In genomic region chr6:163298079-163298807, GRCh38 we compare ENCODE assay signal across 1 cellular context.
TF ChIP-seq lines count a peak whose summit lies in the region.

No MANE protein-coding gene starts in this region.

TF ChIP-seq in HepG2, 621 proteins besides CTCF, POLR2A, EP300 and RAD21 (continued from another document):
- TF ChIP-seq, protein P1, sequence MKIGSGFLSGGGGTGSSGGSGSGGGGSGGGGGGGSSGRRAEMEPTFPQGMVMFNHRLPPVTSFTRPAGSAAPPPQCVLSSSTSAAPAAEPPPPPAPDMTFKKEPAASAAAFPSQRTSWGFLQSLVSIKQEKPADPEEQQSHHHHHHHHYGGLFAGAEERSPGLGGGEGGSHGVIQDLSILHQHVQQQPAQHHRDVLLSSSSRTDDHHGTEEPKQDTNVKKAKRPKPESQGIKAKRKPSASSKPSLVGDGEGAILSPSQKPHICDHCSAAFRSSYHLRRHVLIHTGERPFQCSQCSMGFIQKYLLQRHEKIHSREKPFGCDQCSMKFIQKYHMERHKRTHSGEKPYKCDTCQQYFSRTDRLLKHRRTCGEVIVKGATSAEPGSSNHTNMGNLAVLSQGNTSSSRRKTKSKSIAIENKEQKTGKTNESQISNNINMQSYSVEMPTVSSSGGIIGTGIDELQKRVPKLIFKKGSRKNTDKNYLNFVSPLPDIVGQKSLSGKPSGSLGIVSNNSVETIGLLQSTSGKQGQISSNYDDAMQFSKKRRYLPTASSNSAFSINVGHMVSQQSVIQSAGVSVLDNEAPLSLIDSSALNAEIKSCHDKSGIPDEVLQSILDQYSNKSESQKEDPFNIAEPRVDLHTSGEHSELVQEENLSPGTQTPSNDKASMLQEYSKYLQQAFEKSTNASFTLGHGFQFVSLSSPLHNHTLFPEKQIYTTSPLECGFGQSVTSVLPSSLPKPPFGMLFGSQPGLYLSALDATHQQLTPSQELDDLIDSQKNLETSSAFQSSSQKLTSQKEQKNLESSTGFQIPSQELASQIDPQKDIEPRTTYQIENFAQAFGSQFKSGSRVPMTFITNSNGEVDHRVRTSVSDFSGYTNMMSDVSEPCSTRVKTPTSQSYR (CRISPR knock-in tag; IDR thresholded peaks at IDR 0.05; ENCODE audit: borderline replicate concordance), result no peak
- TF ChIP-seq MAFF (IDR thresholded peaks at IDR 0.05; ENCODE audit: low read depth, low read length) (peak; percentile 48), ERF (CRISPR knock-in tag; IDR thresholded peaks at IDR 0.05) (no peak), BORCS8-MEF2B (CRISPR knock-in tag; IDR thresholded peaks at IDR 0.05) (no peak), CEBPB (IDR thresholded peaks at IDR 0.05; ENCODE audit: borderline replicate concordance, low read depth, low read length) (peak; percentile 56), ZFAT (CRISPR knock-in tag; conservative IDR thresholded peaks at IDR 0.05) (no peak), RFX5 (IDR thresholded peaks at IDR 0.05; ENCODE audit: low read depth, low read length) (no peak), FIP1L1 (IDR thresholded peaks at IDR 0.05; ENCODE audit: borderline replicate concordance, insufficient read depth, low read depth, low read length) (no peak), MAFK (conservative IDR thresholded peaks at IDR 0.05 in 1 of 2, IDR thresholded peaks at IDR 0.05 in 1 of 2; ENCODE audit: low read length in 2 of 2) (peak; percentile 47 to 75; a peak in 3 of 4 replicates), TFDP2 (CRISPR knock-in tag; IDR thresholded peaks at IDR 0.05) (no peak), GTF2F1 (IDR thresholded peaks at IDR 0.05; ENCODE audit: low read length) (no peak)
- TF ChIP-seq, protein P2, sequence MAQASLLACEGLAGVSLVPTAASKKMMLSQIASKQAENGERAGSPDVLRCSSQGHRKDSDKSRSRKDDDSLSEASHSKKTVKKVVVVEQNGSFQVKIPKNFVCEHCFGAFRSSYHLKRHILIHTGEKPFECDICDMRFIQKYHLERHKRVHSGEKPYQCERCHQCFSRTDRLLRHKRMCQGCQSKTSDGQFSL (CRISPR knock-in tag; IDR thresholded peaks at IDR 0.05), result no peak
- TF ChIP-seq, protein P3, sequence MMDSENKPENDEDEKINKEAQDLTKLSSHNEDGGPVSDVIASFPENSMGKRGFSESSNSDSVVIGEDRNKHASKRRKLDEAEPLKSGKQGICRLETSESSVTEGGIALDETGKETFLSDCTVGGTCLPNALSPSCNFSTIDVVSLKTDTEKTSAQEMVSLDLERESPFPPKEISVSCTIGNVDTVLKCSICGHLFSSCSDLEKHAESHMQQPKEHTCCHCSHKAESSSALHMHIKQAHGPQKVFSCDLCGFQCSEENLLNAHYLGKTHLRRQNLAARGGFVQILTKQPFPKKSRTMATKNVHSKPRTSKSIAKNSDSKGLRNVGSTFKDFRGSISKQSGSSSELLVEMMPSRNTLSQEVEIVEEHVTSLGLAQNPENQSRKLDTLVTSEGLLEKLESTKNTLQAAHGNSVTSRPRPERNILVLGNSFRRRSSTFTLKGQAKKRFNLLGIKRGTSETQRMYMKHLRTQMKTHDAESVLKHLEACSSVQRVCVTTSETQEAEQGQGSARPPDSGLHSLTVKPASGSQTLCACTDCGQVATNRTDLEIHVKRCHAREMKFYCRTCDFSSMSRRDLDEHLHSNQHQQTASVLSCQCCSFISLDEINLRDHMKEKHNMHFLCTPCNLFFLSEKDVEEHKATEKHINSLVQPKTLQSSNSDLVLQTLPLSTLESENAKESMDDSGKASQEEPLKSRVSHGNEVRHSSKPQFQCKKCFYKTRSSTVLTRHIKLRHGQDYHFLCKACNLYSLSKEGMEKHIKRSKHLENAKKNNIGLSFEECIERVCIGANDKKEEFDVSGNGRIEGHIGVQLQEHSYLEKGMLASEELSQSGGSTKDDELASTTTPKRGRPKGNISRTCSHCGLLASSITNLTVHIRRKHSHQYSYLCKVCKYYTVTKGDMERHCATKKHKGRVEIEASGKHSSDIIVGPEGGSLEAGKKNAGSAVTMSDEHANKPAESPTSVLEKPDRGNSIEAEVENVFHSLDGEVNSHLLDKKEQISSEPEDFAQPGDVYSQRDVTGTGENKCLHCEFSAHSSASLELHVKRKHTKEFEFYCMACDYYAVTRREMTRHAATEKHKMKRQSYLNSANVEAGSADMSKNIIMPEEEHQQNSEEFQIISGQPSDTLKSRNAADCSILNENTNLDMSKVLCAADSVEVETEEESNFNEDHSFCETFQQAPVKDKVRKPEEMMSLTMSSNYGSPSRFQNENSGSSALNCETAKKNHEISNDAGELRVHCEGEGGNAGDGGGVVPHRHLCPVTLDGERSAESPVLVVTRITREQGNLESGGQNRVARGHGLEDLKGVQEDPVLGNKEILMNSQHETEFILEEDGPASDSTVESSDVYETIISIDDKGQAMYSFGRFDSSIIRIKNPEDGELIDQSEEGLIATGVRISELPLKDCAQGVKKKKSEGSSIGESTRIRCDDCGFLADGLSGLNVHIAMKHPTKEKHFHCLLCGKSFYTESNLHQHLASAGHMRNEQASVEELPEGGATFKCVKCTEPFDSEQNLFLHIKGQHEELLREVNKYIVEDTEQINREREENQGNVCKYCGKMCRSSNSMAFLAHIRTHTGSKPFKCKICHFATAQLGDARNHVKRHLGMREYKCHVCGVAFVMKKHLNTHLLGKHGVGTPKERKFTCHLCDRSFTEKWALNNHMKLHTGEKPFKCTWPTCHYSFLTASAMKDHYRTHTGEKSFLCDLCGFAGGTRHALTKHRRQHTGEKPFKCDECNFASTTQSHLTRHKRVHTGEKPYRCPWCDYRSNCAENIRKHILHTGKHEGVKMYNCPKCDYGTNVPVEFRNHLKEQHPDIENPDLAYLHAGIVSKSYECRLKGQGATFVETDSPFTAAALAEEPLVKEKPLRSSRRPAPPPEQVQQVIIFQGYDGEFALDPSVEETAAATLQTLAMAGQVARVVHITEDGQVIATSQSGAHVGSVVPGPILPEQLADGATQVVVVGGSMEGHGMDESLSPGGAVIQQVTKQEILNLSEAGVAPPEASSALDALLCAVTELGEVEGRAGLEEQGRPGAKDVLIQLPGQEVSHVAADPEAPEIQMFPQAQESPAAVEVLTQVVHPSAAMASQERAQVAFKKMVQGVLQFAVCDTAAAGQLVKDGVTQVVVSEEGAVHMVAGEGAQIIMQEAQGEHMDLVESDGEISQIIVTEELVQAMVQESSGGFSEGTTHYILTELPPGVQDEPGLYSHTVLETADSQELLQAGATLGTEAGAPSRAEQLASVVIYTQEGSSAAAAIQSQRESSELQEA (CRISPR knock-in tag; IDR thresholded peaks at IDR 0.05; ENCODE audit: not compliant biosample characterization), result no peak
